Comparison of ENCODE assay signal across 10 cellular contexts in genomic region chr2:237591021-237591370, GRCh38. TPM values are rescaled to one million over a fixed set of nuclear protein-coding genes. Genes with fewer than 3 reads are reported as not detected.
A peak's percentile ranks its signal among the peaks of the same experiment; 100 is the strongest.
DNase-seq lines count a peak whose midpoint lies in the region; ATAC-seq and TF ChIP-seq lines count a peak whose summit lies in the region.
"Had no signal": no experiment of that assay in that cellular context is flagged by ENCODE, and none has a peak within 500 bp of the region (broad histone marks: within the 10 kb centered on the region; RNA-seq: fewer than 3 reads in every experiment).

No MANE protein-coding gene starts in this region.

- peaks cover 3% of the 10 kb centered on the region for H3K27me3 Mint-ChIP-seq in activated naive CD8-positive, alpha-beta T cell treated with anti-CD3 and anti-CD28 coated beads, Interleukin-2, amount 10 ng/mL, durations not matched to agents 7 days and 5 days
- H3K27me3 Mint-ChIP-seq in activated naive CD8-positive, alpha-beta T cell treated with anti-CD3 and anti-CD28 coated beads, Interleukin-2, amount 50 U/mL, for 24 hours: no peaks in the 10 kb centered on the region
- no peaks in the 10 kb centered on the region for H3K27me3 Mint-ChIP-seq in activated T-helper 17 cell treated with anti-CD3 and anti-CD28 coated beads, Interleukin-2, amount 50 U/mL, for 72 hours
- H3K27me3 Mint-ChIP-seq in activated T-helper 1 cell treated with anti-CD3 and anti-CD28 coated beads, Interleukin-12 subunit alpha, Interleukin-12 subunit beta, Interleukin-2, Interleukin-4 antibody, amounts not matched to agents 30 ng/mL and 10 ng/mL and 1 ng/mL, durations not matched to agents 14 hours and 24 hours and 36 hours (ENCODE audit: insufficient read depth): peaks cover 9% of the 10 kb centered on the region
- H3K27me3 Mint-ChIP-seq in glutamatergic neuron (ENCODE audit: unreplicated experiment): peaks cover 2% of the 10 kb centered on the region

- no peak for DNase-seq in activated naive CD8-positive, alpha-beta T cell treated with anti-CD3 and anti-CD28 coated beads, Interleukin-2, amount 10 ng/mL, durations not matched to agents 7 days and 5 days
- DNase-seq in activated naive CD8-positive, alpha-beta T cell treated with anti-CD3 and anti-CD28 coated beads, Interleukin-2, amount 50 U/mL, for 24 hours: no peak
- DNase-seq in ascending aorta (ENCODE audit: low spot score in 2 of 2): no peak
- DNase-seq in left colon: peak; percentile 81 to 86
- DNase-seq in aorta: peak; percentile 48 to 72
- DNase-seq in activated T-helper 1 cell treated with anti-CD3 and anti-CD28 coated beads, Interleukin-12 subunit alpha, Interleukin-12 subunit beta, Interleukin-2, Interleukin-4 antibody, amounts not matched to agents 30 ng/mL and 10 ng/mL and 1 ng/mL, durations not matched to agents 14 hours and 24 hours and 36 hours (ENCODE audit: low spot score): no peak
- DNase-seq in glutamatergic neuron: no peak
- DNase-seq: GOT3 had no signal

- H3K4me3 ChIP-seq in ascending aorta (no peak overlapping the region), aorta (ENCODE audit: low read length in 2 of 2) (no peak overlapping the region)

- TF ChIP-seq CTCF in ascending aorta (IDR thresholded peaks at IDR 0.05): no peak
- no peak for TF ChIP-seq CTCF in glutamatergic neuron (IDR thresholded peaks at IDR 0.05; ENCODE audit: partially characterized antibody, unreplicated experiment)

- H3K9me3 Mint-ChIP-seq in activated naive CD8-positive, alpha-beta T cell treated with anti-CD3 and anti-CD28 coated beads, Interleukin-2, amount 10 ng/mL, durations not matched to agents 7 days and 5 days: no peaks in the 10 kb centered on the region
- H3K9me3 Mint-ChIP-seq in activated naive CD8-positive, alpha-beta T cell treated with anti-CD3 and anti-CD28 coated beads, Interleukin-2, amount 50 U/mL, for 24 hours: no peaks in the 10 kb centered on the region
- no peaks in the 10 kb centered on the region for H3K9me3 Mint-ChIP-seq in activated T-helper 17 cell treated with anti-CD3 and anti-CD28 coated beads, Interleukin-2, amount 50 U/mL, for 72 hours
- no peaks in the 10 kb centered on the region for H3K9me3 Mint-ChIP-seq in activated T-helper 1 cell treated with anti-CD3 and anti-CD28 coated beads, Interleukin-12 subunit alpha, Interleukin-12 subunit beta, Interleukin-2, Interleukin-4 antibody, amounts not matched to agents 30 ng/mL and 10 ng/mL and 1 ng/mL, durations not matched to agents 14 hours and 24 hours and 36 hours
- H3K9me3 Mint-ChIP-seq in glutamatergic neuron (ENCODE audit: unreplicated experiment): peaks cover 3% of the 10 kb centered on the region

- H3K4me1 ChIP-seq in ascending aorta (peaks cover 15 to 38% of the 10 kb centered on the region in 2 donors), aorta (ENCODE audit: control insufficient read depth in 1 of 2, insufficient read depth in 2 of 2, low read length in 2 of 2) (peaks cover 0 to 4% of the 10 kb centered on the region in 2 donors)

- H3K27ac ChIP-seq in ascending aorta (peak overlapping the region; percentile 35 to 66), aorta (ENCODE audit: low read depth in 1 of 2, low read length in 2 of 2) (no peak overlapping the region)

- H3K27ac Mint-ChIP-seq in activated naive CD8-positive, alpha-beta T cell treated with anti-CD3 and anti-CD28 coated beads, Interleukin-2, amount 10 ng/mL, durations not matched to agents 7 days and 5 days: no peak overlapping the region
- H3K27ac Mint-ChIP-seq in activated naive CD8-positive, alpha-beta T cell treated with anti-CD3 and anti-CD28 coated beads, Interleukin-2, amount 50 U/mL, for 24 hours: no peak overlapping the region
- no peak overlapping the region for H3K27ac Mint-ChIP-seq in activated T-helper 17 cell treated with anti-CD3 and anti-CD28 coated beads, Interleukin-2, amount 50 U/mL, for 72 hours
- no peak overlapping the region for H3K27ac Mint-ChIP-seq in activated T-helper 1 cell treated with anti-CD3 and anti-CD28 coated beads, Interleukin-12 subunit alpha, Interleukin-12 subunit beta, Interleukin-2, Interleukin-4 antibody, amounts not matched to agents 30 ng/mL and 10 ng/mL and 1 ng/mL, durations not matched to agents 14 hours and 24 hours and 36 hours
- H3K27ac Mint-ChIP-seq in glutamatergic neuron (ENCODE audit: unreplicated experiment): no peak overlapping the region

- H3K27me3 ChIP-seq in ascending aorta (no peaks in the 10 kb centered on the region), aorta (ENCODE audit: control insufficient read depth in 1 of 2, insufficient read depth in 2 of 2, low read length in 1 of 2) (no peaks in the 10 kb centered on the region)

- H3K36me3 Mint-ChIP-seq in activated naive CD8-positive, alpha-beta T cell treated with anti-CD3 and anti-CD28 coated beads, Interleukin-2, amount 10 ng/mL, durations not matched to agents 7 days and 5 days: no peaks in the 10 kb centered on the region
- H3K36me3 Mint-ChIP-seq in activated naive CD8-positive, alpha-beta T cell treated with anti-CD3 and anti-CD28 coated beads, Interleukin-2, amount 50 U/mL, for 24 hours (ENCODE audit: low read depth): no peaks in the 10 kb centered on the region
- no peaks in the 10 kb centered on the region for H3K36me3 Mint-ChIP-seq in activated T-helper 17 cell treated with anti-CD3 and anti-CD28 coated beads, Interleukin-2, amount 50 U/mL, for 72 hours (ENCODE audit: low read depth)
- H3K36me3 Mint-ChIP-seq in activated T-helper 1 cell treated with anti-CD3 and anti-CD28 coated beads, Interleukin-12 subunit alpha, Interleukin-12 subunit beta, Interleukin-2, Interleukin-4 antibody, amounts not matched to agents 30 ng/mL and 10 ng/mL and 1 ng/mL, durations not matched to agents 14 hours and 24 hours and 36 hours (ENCODE audit: low read depth): no peaks in the 10 kb centered on the region
- H3K36me3 Mint-ChIP-seq in glutamatergic neuron (ENCODE audit: unreplicated experiment): no peaks in the 10 kb centered on the region

- POLR2A ChIA-PET in activated naive CD8-positive, alpha-beta T cell treated with anti-CD3 and anti-CD28 coated beads, Interleukin-2, amount 10 ng/mL, durations not matched to agents 7 days and 5 days (lab: Charles Lee): interaction anchor here (1.5 kb wide), 1 partner anchor 13 kb away, joined by 4 read pairs; no protein-coding TSS in a partner anchor

- WGBS in aorta, 2 donors: 36 to 46% methylated on average over 4 of the region's 4 CpGs

- intact Hi-C loops in ascending aorta (cut with DNase I) (loop anchor here (5.0 kb wide), 1 partner anchor 41 kb away; no protein-coding TSS in a partner anchor), left colon (cut with DNase I, micrococcal nuclease) (loop anchor here in 1 of 2 donors (10.0 kb wide), 1 partner anchor 154 kb away; no protein-coding TSS in a partner anchor), aorta (cut with DNase I) (loop anchor here in 1 of 2 donors (5.0 kb wide), 2 partner anchors 36 to 151 kb away; partner anchors contain the start of gene LRRFIP1)
- intact Hi-C loops in activated T-helper 1 cell treated with anti-CD3 and anti-CD28 coated beads, Interleukin-12 subunit alpha, Interleukin-12 subunit beta, Interleukin-2, Interleukin-4 antibody, amounts not matched to agents 30 ng/mL and 10 ng/mL and 1 ng/mL, durations not matched to agents 14 hours and 24 hours and 36 hours (cut with micrococcal nuclease): no loop called here

- H3K4me3 Mint-ChIP-seq in activated naive CD8-positive, alpha-beta T cell treated with anti-CD3 and anti-CD28 coated beads, Interleukin-2, amount 10 ng/mL, durations not matched to agents 7 days and 5 days: peak overlapping the region; percentile 53
- H3K4me3 Mint-ChIP-seq in activated naive CD8-positive, alpha-beta T cell treated with anti-CD3 and anti-CD28 coated beads, Interleukin-2, amount 50 U/mL, for 24 hours: no peak overlapping the region
- H3K4me3 Mint-ChIP-seq in activated T-helper 17 cell treated with anti-CD3 and anti-CD28 coated beads, Interleukin-2, amount 50 U/mL, for 72 hours: no peak overlapping the region
- H3K4me3 Mint-ChIP-seq in activated T-helper 1 cell treated with anti-CD3 and anti-CD28 coated beads, Interleukin-12 subunit alpha, Interleukin-12 subunit beta, Interleukin-2, Interleukin-4 antibody, amounts not matched to agents 30 ng/mL and 10 ng/mL and 1 ng/mL, durations not matched to agents 14 hours and 24 hours and 36 hours: no peak overlapping the region
- no peak overlapping the region for H3K4me3 Mint-ChIP-seq in glutamatergic neuron (ENCODE audit: unreplicated experiment)
- H3K4me3 Mint-ChIP-seq: activated CD8-positive, alpha-beta T cell treated with anti-CD3 and anti-CD28 coated beads, Interleukin-2, amount 10 ng/mL, durations not matched to agents 7 days and 5 days had no signal

- ATAC-seq in activated naive CD8-positive, alpha-beta T cell treated with anti-CD3 and anti-CD28 coated beads, Interleukin-2, amount 10 ng/mL, durations not matched to agents 7 days and 5 days (ENCODE audit: low read depth): no peak
- ATAC-seq in activated naive CD8-positive, alpha-beta T cell treated with anti-CD3 and anti-CD28 coated beads, Interleukin-2, amount 50 U/mL, for 24 hours: no peak
- ATAC-seq in left colon: peak; percentile 72
- ATAC-seq in aorta (ENCODE audit: low FRiP score): no peak
- ATAC-seq in activated T-helper 17 cell treated with anti-CD3 and anti-CD28 coated beads, Interleukin-2, amount 50 U/mL, for 72 hours (replicated peaks): no peak

- peaks cover 8% of the 10 kb centered on the region for H3K4me1 Mint-ChIP-seq in activated naive CD8-positive, alpha-beta T cell treated with anti-CD3 and anti-CD28 coated beads, Interleukin-2, amount 10 ng/mL, durations not matched to agents 7 days and 5 days
- peaks cover 9% of the 10 kb centered on the region for H3K4me1 Mint-ChIP-seq in activated naive CD8-positive, alpha-beta T cell treated with anti-CD3 and anti-CD28 coated beads, Interleukin-2, amount 50 U/mL, for 24 hours
- H3K4me1 Mint-ChIP-seq in activated T-helper 17 cell treated with anti-CD3 and anti-CD28 coated beads, Interleukin-2, amount 50 U/mL, for 72 hours: peaks cover 5% of the 10 kb centered on the region
- H3K4me1 Mint-ChIP-seq in activated T-helper 1 cell treated with anti-CD3 and anti-CD28 coated beads, Interleukin-12 subunit alpha, Interleukin-12 subunit beta, Interleukin-2, Interleukin-4 antibody, amounts not matched to agents 30 ng/mL and 10 ng/mL and 1 ng/mL, durations not matched to agents 14 hours and 24 hours and 36 hours (ENCODE audit: low read depth): peaks cover 8% of the 10 kb centered on the region
- H3K4me1 Mint-ChIP-seq in glutamatergic neuron (ENCODE audit: low read depth, unreplicated experiment): peaks cover 17% of the 10 kb centered on the region

- H3K9me3 ChIP-seq in ascending aorta (no peaks in the 10 kb centered on the region), aorta (ENCODE audit: control insufficient read depth, low read length) (no peaks in the 10 kb centered on the region)

- H3K36me3 ChIP-seq in ascending aorta (no peaks in the 10 kb centered on the region), aorta (ENCODE audit: control insufficient read depth in 1 of 2, insufficient read depth in 2 of 2, low read length in 1 of 2) (no peaks in the 10 kb centered on the region)

RNA-seq across cellular contexts. Expression of gene RAB17, which starts 0.5 kb away (rescaled TPM):
- not detected for total RNA-seq in activated naive CD8-positive, alpha-beta T cell treated with anti-CD3 and anti-CD28 coated beads, Interleukin-2, amount 10 ng/mL, durations not matched to agents 7 days and 5 days
- total RNA-seq in ascending aorta: 0.32 TPM
- total RNA-seq in left colon: 10 to 100 TPM; 51.3 to 59.2 TPM
- total RNA-seq in aorta: 1 to 10 TPM; 3.7 to 4.5 TPM
- 10 to 100 TPM; 11.1 to 22.3 TPM for polyA plus RNA-seq in aorta
- total RNA-seq in activated T-helper 17 cell treated with anti-CD3 and anti-CD28 coated beads, Interleukin-2, amount 50 U/mL, for 72 hours: 1 to 10 TPM in 1 of 2 donors, under 1 TPM in 1; 0.43 to 2.5 TPM
- not detected in 2 replicates for total RNA-seq in activated T-helper 1 cell treated with anti-CD3 and anti-CD28 coated beads, Interleukin-12 subunit alpha, Interleukin-12 subunit beta, Interleukin-2, Interleukin-4 antibody, amounts not matched to agents 30 ng/mL and 10 ng/mL and 1 ng/mL, durations not matched to agents 14 hours and 24 hours and 36 hours
- not detected for total RNA-seq in glutamatergic neuron (ENCODE audit: unreplicated experiment)

RNA-seq across cellular contexts. Expression of gene PRLH, which starts 24.6 kb away (rescaled TPM):
- total RNA-seq in activated naive CD8-positive, alpha-beta T cell treated with anti-CD3 and anti-CD28 coated beads, Interleukin-2, amount 10 ng/mL, durations not matched to agents 7 days and 5 days: not detected
- not detected for total RNA-seq in ascending aorta
- not detected for total RNA-seq in left colon
- not detected for total RNA-seq in aorta
- polyA plus RNA-seq in aorta: not detected
- not detected for total RNA-seq in activated T-helper 17 cell treated with anti-CD3 and anti-CD28 coated beads, Interleukin-2, amount 50 U/mL, for 72 hours
- not detected in 2 replicates for total RNA-seq in activated T-helper 1 cell treated with anti-CD3 and anti-CD28 coated beads, Interleukin-12 subunit alpha, Interleukin-12 subunit beta, Interleukin-2, Interleukin-4 antibody, amounts not matched to agents 30 ng/mL and 10 ng/mL and 1 ng/mL, durations not matched to agents 14 hours and 24 hours and 36 hours
- total RNA-seq in glutamatergic neuron (ENCODE audit: unreplicated experiment): not detected
- total RNA-seq: activated CD8-positive, alpha-beta T cell treated with anti-CD3 and anti-CD28 coated beads, Interleukin-2, amount 10 ng/mL, durations not matched to agents 7 days and 5 days had no signal

RNA-seq across cellular contexts. Expression of gene LRRFIP1, which starts 36.4 kb away (rescaled TPM):
- 100 to 1,000 TPM; 158 to 164 TPM for total RNA-seq in activated naive CD8-positive, alpha-beta T cell treated with anti-CD3 and anti-CD28 coated beads, Interleukin-2, amount 10 ng/mL, durations not matched to agents 7 days and 5 days
- total RNA-seq in ascending aorta: 133 TPM
- 100 to 1,000 TPM; 121 to 123 TPM for total RNA-seq in left colon
- 100 to 1,000 TPM; 234 to 348 TPM for total RNA-seq in aorta
- 100 to 1,000 TPM; 100 to 105 TPM for polyA plus RNA-seq in aorta
- 100 to 1,000 TPM; 271 to 319 TPM for total RNA-seq in activated T-helper 17 cell treated with anti-CD3 and anti-CD28 coated beads, Interleukin-2, amount 50 U/mL, for 72 hours
- total RNA-seq in activated T-helper 1 cell treated with anti-CD3 and anti-CD28 coated beads, Interleukin-12 subunit alpha, Interleukin-12 subunit beta, Interleukin-2, Interleukin-4 antibody, amounts not matched to agents 30 ng/mL and 10 ng/mL and 1 ng/mL, durations not matched to agents 14 hours and 24 hours and 36 hours: 212 and 226 TPM in 2 replicates
- total RNA-seq in glutamatergic neuron (ENCODE audit: unreplicated experiment): 112 TPM

Comparison
In these comparisons a context has a peak if more than half of its experiments do, and no peak if none do; other contexts are left out.
1. DNase-seq: peak in left colon (2 of 2) and aorta (2 of 2); none in activated naive CD8-positive, alpha-beta T cell treated with anti-CD3 and anti-CD28 coated beads, Interleukin-2, amount 10 ng/mL, durations not matched to agents 7 days and 5 days (single experiment), activated naive CD8-positive, alpha-beta T cell treated with anti-CD3 and anti-CD28 coated beads, Interleukin-2, amount 50 U/mL, for 24 hours (single experiment), ascending aorta (0 of 2), activated T-helper 1 cell treated with anti-CD3 and anti-CD28 coated beads, Interleukin-12 subunit alpha, Interleukin-12 subunit beta, Interleukin-2, Interleukin-4 antibody, amounts not matched to agents 30 ng/mL and 10 ng/mL and 1 ng/mL, durations not matched to agents 14 hours and 24 hours and 36 hours (single experiment) and glutamatergic neuron (single experiment).
2. H3K27ac ChIP-seq: peak in ascending aorta (2 of 2); none in aorta (0 of 2).
3. RNA of gene RAB17, which starts 0.5 kb away (total RNA-seq): 51.3 to 59.2 TPM in left colon; 3.7 to 4.5 TPM in aorta, 0.43 to 2.5 TPM in activated T-helper 17 cell treated with anti-CD3 and anti-CD28 coated beads, Interleukin-2, amount 50 U/mL, for 72 hours, 0.32 TPM in ascending aorta (single experiment), not detected in activated naive CD8-positive, alpha-beta T cell treated with anti-CD3 and anti-CD28 coated beads, Interleukin-2, amount 10 ng/mL, durations not matched to agents 7 days and 5 days, not detected in activated T-helper 1 cell treated with anti-CD3 and anti-CD28 coated beads, Interleukin-12 subunit alpha, Interleukin-12 subunit beta, Interleukin-2, Interleukin-4 antibody, amounts not matched to agents 30 ng/mL and 10 ng/mL and 1 ng/mL, durations not matched to agents 14 hours and 24 hours and 36 hours and not detected in glutamatergic neuron (single experiment); every median in the first group is over 4 times any median in the second.